Comparison of ENCODE assay signal across 34 cellular contexts in the genomic region with DNA sequence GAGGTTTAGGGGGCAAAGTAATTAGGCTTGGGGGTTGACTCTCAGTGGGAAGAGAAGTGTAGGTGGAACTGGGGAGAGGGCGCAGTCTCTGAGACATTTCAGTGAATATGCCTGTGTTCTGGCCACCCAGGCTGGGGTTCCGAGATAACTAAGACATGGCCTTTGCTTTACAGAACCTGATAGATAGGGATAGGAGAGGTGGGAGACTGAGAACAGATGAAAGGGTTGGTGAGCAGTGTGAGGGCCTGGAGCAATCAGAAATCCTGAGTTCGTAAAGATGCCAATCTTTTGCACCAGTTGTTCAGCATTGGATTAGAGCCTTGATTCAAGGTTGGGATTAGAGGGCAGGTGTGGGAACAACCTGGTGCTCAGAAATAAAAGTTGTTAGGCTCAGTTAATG.
"Had no signal": no experiment of that assay in that cellular context is flagged by ENCODE, and none has a peak within 500 bp of the region (broad histone marks: within the 10 kb centered on the region; RNA-seq: fewer than 3 reads in every experiment).

No MANE protein-coding gene starts in this region.

- DNase-seq: Karpas-422, Kasumi-1, MG63, MV-4-11, NCI-H1048, NCI-H1092, NCI-H1092 treated with DMSO at 0.1 percent for 48 hours, NCI-H1105, NCI-H1105 treated with DMSO at 0.1 percent for 48 hours, NCI-H1417, NCI-H1417 treated with DMSO at 0.1 percent for 48 hours, NCI-H1436, NCI-H1436 treated with DMSO at 0.1 percent for 48 hours, NCI-H146, NCI-H1694, NCI-H1694 treated with DMSO at 0.1 percent for 48 hours, NCI-H187, NCI-H187 treated with DMSO at 0.1 percent for 48 hours, NCI-H1930, NCI-H2029, NCI-H2029 treated with DMSO at 0.1 percent for 48 hours, NCI-H2081, NCI-H2081 treated with DMSO at 0.1 percent for 48 hours, NCI-H2107, NCI-H2171, NCI-H2171 treated with DMSO at 0.1 percent for 48 hours, NCI-H2227 treated with DMSO at 0.1 percent for 48 hours, NCI-H226, NCI-H345, NCI-H446, NCI-H446 treated with DMSO at 0.1 percent for 48 hours, NCI-H510A, NCI-H510A treated with DMSO at 0.1 percent for 48 hours, NCI-H524 had no signal

- H3K4me3 ChIP-seq: MG63 had no signal

- H3K27me3 ChIP-seq: MG63 had no signal
